In genomic region chr2:133434962-133435668, GRCh38 we compare ENCODE assay signal across 10 cellular contexts.
DNase-seq lines count a peak whose midpoint lies in the region; ATAC-seq, FAIRE-seq and TF ChIP-seq lines count a peak whose summit lies in the region.
"Had no signal": no experiment of that assay in that cellular context is flagged by ENCODE, and none has a peak within 500 bp of the region (broad histone marks: within the 10 kb centered on the region; RNA-seq: fewer than 3 reads in every experiment).

No MANE protein-coding gene starts in this region.

- POLR2A ChIA-PET in A549 (lab: Yijun Ruan, JAX) (interaction anchor here (0.9 kb wide), 1 partner anchor 11 kb away, joined by 3 read pairs; no protein-coding TSS in a partner anchor), HEK293 (lab: Yijun Ruan, JAX) (no interaction called here)
- POLR2A ChIA-PET in CD4-positive, alpha-beta memory T cell (lab: Charles Lee; ENCODE audit: partially characterized antibody), result no interaction called here

- no peaks in the 10 kb centered on the region for H3K36me3 ChIP-seq in HEK293 (ENCODE audit: control insufficient read depth in 2 of 2, insufficient read depth in 1 of 2, low read length in 2 of 2)
- no peaks in the 10 kb centered on the region for H3K36me3 ChIP-seq in CD4-positive, alpha-beta memory T cell (ENCODE audit: insufficient read depth, low read length)
- H3K36me3 ChIP-seq: BLaER1 treated with 17β-estradiol and CSF1 and Interleukin-3, amounts not matched to agents 10 nM and 100 nM had no signal

- 2% methylated on average over 5 of the region's 5 CpGs for WGBS in A549 (ENCODE audit: missing lambda C conversion rate)

- no peak overlapping the region for H3K27ac Mint-ChIP-seq in CD4-positive, alpha-beta memory T cell
- H3K27ac Mint-ChIP-seq: activated B cell treated with CpG ODN at 0.5 μM for 24 hours had no signal

- peaks cover 0 to 3% (median 0%) of the 10 kb centered on the region in 8 donors for H3K9me3 Mint-ChIP-seq in CD4-positive, alpha-beta memory T cell
- H3K9me3 Mint-ChIP-seq: activated B cell treated with CpG ODN at 0.5 μM for 24 hours had no signal

- peak overlapping the region; percentile 59 for H3K4me2 ChIP-seq in A549
- H3K4me2 ChIP-seq: BLaER1 treated with 17β-estradiol and CSF1 and Interleukin-3, amounts not matched to agents 10 nM and 100 nM had no signal

- H3K9me3 ChIP-seq in A549 (no peaks in the 10 kb centered on the region), HEK293 (ENCODE audit: control insufficient read depth, insufficient read depth, low read depth, low read length) (no peaks in the 10 kb centered on the region)
- H3K9me3 ChIP-seq in CD4-positive, alpha-beta memory T cell (ENCODE audit: control insufficient read depth in 1 of 2, low read length in 2 of 2), result no peaks in the 10 kb centered on the region
- H3K9me3 ChIP-seq: BLaER1 treated with 17β-estradiol and CSF1 and Interleukin-3, amounts not matched to agents 10 nM and 100 nM had no signal

- FAIRE-seq in A549 (lab: Jason Lieb, UNC), result no peak

- H3K36me3 Mint-ChIP-seq in CD4-positive, alpha-beta memory T cell, result no peaks in the 10 kb centered on the region

- no peaks in the 10 kb centered on the region for H3K27me3 Mint-ChIP-seq in CD4-positive, alpha-beta memory T cell
- H3K27me3 Mint-ChIP-seq: activated B cell treated with CpG ODN at 0.5 μM for 24 hours had no signal

- H3K27me3 ChIP-seq in CD4-positive, alpha-beta memory T cell (ENCODE audit: insufficient read depth, low read length), result no peaks in the 10 kb centered on the region
- H3K27me3 ChIP-seq: BLaER1 treated with 17β-estradiol and CSF1 and Interleukin-3, amounts not matched to agents 10 nM and 100 nM had no signal

- no peak for TF ChIP-seq CTCF in A549 (IDR thresholded peaks at IDR 0.05)
- TF ChIP-seq CTCF in HEK293 (tag by site-specific recombination; IDR thresholded peaks at IDR 0.05), result peak; percentile 61
- TF ChIP-seq CTCF in fibroblast of pulmonary artery (IDR thresholded peaks at IDR 0.05; ENCODE audit: low read length, missing control alignments), result no peak

- DNase-seq in A549 (ENCODE audit: low read depth in 1 of 2, low spot score in 1 of 2) (peak; percentile 53 to 91), NCI-H82 treated with DMSO at 0.1 percent for 48 hours (lab: John Stamatoyannopoulos, UW; ENCODE audit: unreplicated experiment) (peak; percentile 100), fibroblast of pulmonary artery (ENCODE audit: low read depth) (peak; percentile 67), amniotic stem cell (lab: John Stamatoyannopoulos, UW) (no peak), SW480 (ENCODE audit: low spot score) (no peak), RPMI8226 (no peak)
- DNase-seq in CD4-positive, alpha-beta memory T cell, result no peak
- DNase-seq: activated B cell treated with CpG ODN at 0.5 μM for 24 hours had no signal

- TF ChIP-seq POLR2A in A549 (IDR thresholded peaks at IDR 0.05; ENCODE audit: low read length), result no peak

- CTCF ChIA-PET in A549 (lab: Yijun Ruan, JAX), result interaction anchor here (0.8 to 1.2 kb wide), 2 partner anchors 11 to 18 kb away, joined by 4 to 6 read pairs; no protein-coding TSS in a partner anchor
- CTCF ChIA-PET in HEK293 (lab: Yijun Ruan, JAX), result interaction anchor here (0.6 kb wide), 1 partner anchor 348 kb away, joined by 3 read pairs; no protein-coding TSS in a partner anchor
- CTCF ChIA-PET in CD4-positive, alpha-beta memory T cell (lab: Charles Lee; ENCODE audit: partially characterized antibody), result no interaction called here

- intact Hi-C loops in CD4-positive, alpha-beta memory T cell (cut with micrococcal nuclease), result no loop called here

- H3K27ac ChIP-seq in A549, result peak overlapping the region; percentile 75 to 81
- H3K27ac ChIP-seq in HEK293 (ENCODE audit: extremely low read depth, low read depth, low read length), result no peak overlapping the region
- no peak overlapping the region for H3K27ac ChIP-seq in CD4-positive, alpha-beta memory T cell (ENCODE audit: low read depth, low read length)
- H3K27ac ChIP-seq: BLaER1 treated with 17β-estradiol and CSF1 and Interleukin-3, amounts not matched to agents 10 nM and 100 nM had no signal

- no peaks in the 10 kb centered on the region for H3K4me1 Mint-ChIP-seq in CD4-positive, alpha-beta memory T cell
- H3K4me1 Mint-ChIP-seq: activated B cell treated with CpG ODN at 0.5 μM for 24 hours had no signal

- TF ChIP-seq RAD21 in A549 (conservative IDR thresholded peaks at IDR 0.05 in 1 of 2, IDR thresholded peaks at IDR 0.05 in 1 of 2), result peak; percentile 18 to 51; a peak in 3 of 5 replicates

- ATAC-seq in A549, result peak; percentile 97 to 98

- TF ChIP-seq EP300 in A549 (IDR thresholded peaks at IDR 0.05), result peak; percentile 54 to 75; a peak in 3 of 5 replicates

- H3K4me3 Mint-ChIP-seq in CD4-positive, alpha-beta memory T cell, result no peak overlapping the region
- H3K4me3 Mint-ChIP-seq: activated B cell treated with CpG ODN at 0.5 μM for 24 hours had no signal

- H3K4me3 ChIP-seq in A549 (no peak overlapping the region), HEK293 (ENCODE audit: low read depth, low read length) (no peak overlapping the region), fibroblast of pulmonary artery (replicated peaks; ENCODE audit: low read depth, low read length) (no peak overlapping the region)
- no peak overlapping the region for H3K4me3 ChIP-seq in CD4-positive, alpha-beta memory T cell (ENCODE audit: low read length in 2 of 2)
- H3K4me3 ChIP-seq: BLaER1 treated with 17β-estradiol and CSF1 and Interleukin-3, amounts not matched to agents 10 nM and 100 nM had no signal

- peaks cover 83% of the 10 kb centered on the region for H3K4me1 ChIP-seq in A549
- H3K4me1 ChIP-seq in HEK293 (ENCODE audit: control insufficient read depth, insufficient read depth, low read length), result peaks cover 17% of the 10 kb centered on the region
- no peaks in the 10 kb centered on the region for H3K4me1 ChIP-seq in CD4-positive, alpha-beta memory T cell (ENCODE audit: insufficient read depth, low read length)
- H3K4me1 ChIP-seq: BLaER1 treated with 17β-estradiol and CSF1 and Interleukin-3, amounts not matched to agents 10 nM and 100 nM had no signal

TF ChIP-seq in A549, 52 proteins besides CTCF, POLR2A, EP300 and RAD21 (continues in another document):
- TF ChIP-seq USF2 (IDR thresholded peaks at IDR 0.05) (no peak), MAFK (IDR thresholded peaks at IDR 0.05; ENCODE audit: partially characterized antibody) (peak; percentile 71), CBX2 (IDR thresholded peaks at IDR 0.05; ENCODE audit: borderline replicate concordance, low read depth) (no peak), ZSCAN20 (CRISPR knock-in tag; IDR thresholded peaks at IDR 0.05) (no peak), TFCP2L1 (CRISPR knock-in tag; IDR thresholded peaks at IDR 0.05) (no peak), TP53 (CRISPR knock-in tag; IDR thresholded peaks at IDR 0.05) (no peak), HOXB13 (CRISPR knock-in tag; IDR thresholded peaks at IDR 0.05; ENCODE audit: low read depth) (no peak), SREBF2 (IDR thresholded peaks at IDR 0.05) (no peak), RCOR1 (IDR thresholded peaks at IDR 0.05; ENCODE audit: low read depth, low read length) (no peak), FOSL2 (IDR thresholded peaks at IDR 0.05) (no peak), FOSL2 (CRISPR knock-in tag; IDR thresholded peaks at IDR 0.05) (peak; percentile 58), ESRRA (IDR thresholded peaks at IDR 0.05; ENCODE audit: borderline replicate concordance, low read length) (no peak), HOXB5 (CRISPR knock-in tag; IDR thresholded peaks at IDR 0.05) (0 out of 2 replicates have a peak, but pooled peaks have one; percentile 25), RARB (CRISPR knock-in tag; IDR thresholded peaks at IDR 0.05) (no peak), NFE2L2 (conservative IDR thresholded peaks at IDR 0.05; ENCODE audit: low read length) (peak; percentile 39; the same call in 1 of the 2 replicates), SMC3 (IDR thresholded peaks at IDR 0.05) (peak; percentile 37; the same call in 2 of the 3 replicates), RFX5 (IDR thresholded peaks at IDR 0.05) (no peak)

TF ChIP-seq in HEK293, 187 proteins besides CTCF, POLR2A, EP300 and RAD21 (continues in another document):
- TF ChIP-seq ZNF24 (tag by site-specific recombination; IDR thresholded peaks at IDR 0.05), result 0 out of 2 replicates have a peak, but pooled peaks have one; percentile 27
- no peak for TF ChIP-seq TSHZ1 (tag by site-specific recombination; IDR thresholded peaks at IDR 0.05; ENCODE audit: borderline replicate concordance)
- no peak for TF ChIP-seq KLF9 (tag by site-specific recombination; IDR thresholded peaks at IDR 0.05; ENCODE audit: low read depth)
- no peak for TF ChIP-seq ZNF433 (tag by site-specific recombination; IDR thresholded peaks at IDR 0.05; ENCODE audit: low read depth)
- TF ChIP-seq BCL6B (tag by site-specific recombination; IDR thresholded peaks at IDR 0.05), result peak; percentile 81

Comparison
In these comparisons a context has a peak if more than half of its experiments do, and no peak if none do; other contexts are left out.
1. DNase-seq: peak in A549 (2 of 2), NCI-H82 treated with DMSO at 0.1 percent for 48 hours (single experiment) and fibroblast of pulmonary artery (single experiment); none in CD4-positive, alpha-beta memory T cell (0 of 5), amniotic stem cell (single experiment), SW480 (single experiment) and RPMI8226 (single experiment).
2. H3K27ac ChIP-seq: peak in A549 (2 of 2); none in HEK293 (single experiment) and CD4-positive, alpha-beta memory T cell (single experiment).
3. Of the 5 proteins assayed by ChIP-seq in both HEK293 and A549: peak only in HEK293: CTCF; only in A549: none; in both: none; in neither: 4.